ENCODE assay signal across 3 cellular contexts in genomic region chr6:136949957-136950356, GRCh38. TPM values are rescaled to one million over a fixed set of nuclear protein-coding genes. Genes with fewer than 3 reads are reported as not detected.
"Had no signal": no experiment of that assay in that cellular context is flagged by ENCODE, and none has a peak within 500 bp of the region (broad histone marks: within the 10 kb centered on the region; RNA-seq: fewer than 3 reads in every experiment).

No MANE protein-coding gene starts in this region.

RNA-seq across cellular contexts. Expression of gene SLC35D3, which starts 27.9 kb away (rescaled TPM):
- total RNA-seq: HT1080, IMR-90 had no signal
- polyA plus RNA-seq: IgD-negative memory B cell, IMR-90 had no signal
